ENCODE assay signal across 1 cellular context in genomic region chr12:76560083-76560491, GRCh38.
TF ChIP-seq lines count a peak whose summit lies in the region.

No MANE protein-coding gene starts in this region.

TF ChIP-seq in HepG2, 621 proteins besides CTCF, POLR2A, EP300 and RAD21 (continued from another document):
- TF ChIP-seq TERF1 (CRISPR knock-in tag; IDR thresholded peaks at IDR 0.05) = no peak
- no peak for TF ChIP-seq ZNF672 (CRISPR knock-in tag; IDR thresholded peaks at IDR 0.05)
- TF ChIP-seq ZNF780A (CRISPR knock-in tag; IDR thresholded peaks at IDR 0.05) = 0 out of 2 replicates have a peak, but pooled peaks have one; percentile 17
- TF ChIP-seq ZNF232 (CRISPR knock-in tag; IDR thresholded peaks at IDR 0.05; ENCODE audit: borderline replicate concordance) = no peak
